In genomic region chr2:103525757-103526156, GRCh38 we compare ENCODE assay signal across 24 cellular contexts.
"Had no signal": no experiment of that assay in that cellular context is flagged by ENCODE, and none has a peak within 500 bp of the region (broad histone marks: within the 10 kb centered on the region; RNA-seq: fewer than 3 reads in every experiment).

No MANE protein-coding gene starts in this region.

- DNase-seq: dorsolateral prefrontal cortex; effector CD4-positive, alpha-beta T cell; foreskin fibroblast; gastrocnemius medialis; head of caudate nucleus; left ventricle myocardium superior; lower lobe of right lung; ovary; posterior cingulate gyrus; right lobe of liver; small intestine; stimulated activated CD4-positive, alpha-beta T cell treated with anti-CD3 and anti-CD28 coated beads, Interleukin-15, amount 100 ng/mL, for 24 hours; stimulated activated CD4-positive, alpha-beta T cell treated with anti-CD3 and anti-CD28 coated beads, Interleukin-2, amount 100 ng/mL, for 48 hours; stimulated activated naive CD4-positive, alpha-beta T cell; stimulated activated naive CD8-positive, alpha-beta T cell treated with anti-CD3 and anti-CD28 coated beads, Interleukin-15, amount 100 ng/mL, for 72 hours; thyroid gland; trophoblast cell had no signal

- H3K4me3 ChIP-seq: dorsolateral prefrontal cortex, gastrocnemius medialis, lower lobe of right lung, ovary, right lobe of liver, thyroid gland had no signal

- H3K9me3 ChIP-seq: gastrocnemius medialis, lower lobe of right lung, ovary, right lobe of liver, thyroid gland had no signal

- H3K27ac Mint-ChIP-seq: memory B cell; natural killer cell treated with Interleukin-12 subunit alpha and Interleukin-12 subunit beta and Interleukin-15 and Interleukin-18, amount 100 ng/mL, for 72 hours; stimulated activated naive CD8-positive, alpha-beta T cell treated with anti-CD3 and anti-CD28 coated beads, Interleukin-15, amount 100 ng/mL, for 72 hours had no signal

- H3K36me3 ChIP-seq: gastrocnemius medialis, lower lobe of right lung, ovary, right lobe of liver, thyroid gland had no signal

- ATAC-seq: esophagus mucosa; gastrocnemius medialis; left ventricle myocardium superior; lower lobe of right lung; natural killer cell treated with Interleukin-12 subunit alpha and Interleukin-12 subunit beta and Interleukin-15 and Interleukin-18, amount 100 ng/mL, for 72 hours; right lobe of liver; stimulated activated naive CD8-positive, alpha-beta T cell treated with anti-CD3 and anti-CD28 coated beads, Interleukin-15, amount 100 ng/mL, for 72 hours had no signal

- H3K27ac ChIP-seq: dorsolateral prefrontal cortex, epithelial cell of prostate, gastrocnemius medialis, lower lobe of right lung, ovary, right lobe of liver, thyroid gland had no signal

- H3K27me3 ChIP-seq: dorsolateral prefrontal cortex, gastrocnemius medialis, ovary, right lobe of liver, thyroid gland had no signal

- H3K4me3 Mint-ChIP-seq: memory B cell; natural killer cell treated with Interleukin-12 subunit alpha and Interleukin-12 subunit beta and Interleukin-15 and Interleukin-18, amount 100 ng/mL, for 72 hours; neural crest cell; stimulated activated naive CD8-positive, alpha-beta T cell treated with anti-CD3 and anti-CD28 coated beads, Interleukin-15, amount 100 ng/mL, for 72 hours had no signal

- H3K9me3 Mint-ChIP-seq: memory B cell had no signal

- H3K4me1 Mint-ChIP-seq: memory B cell; stimulated activated naive CD8-positive, alpha-beta T cell treated with anti-CD3 and anti-CD28 coated beads, Interleukin-15, amount 100 ng/mL, for 72 hours had no signal

- H3K4me1 ChIP-seq: gastrocnemius medialis, lower lobe of right lung, right lobe of liver, thyroid gland had no signal

- H3K27me3 Mint-ChIP-seq: memory B cell; natural killer cell treated with Interleukin-12 subunit alpha and Interleukin-12 subunit beta and Interleukin-15 and Interleukin-18, amount 100 ng/mL, for 72 hours; stimulated activated naive CD8-positive, alpha-beta T cell treated with anti-CD3 and anti-CD28 coated beads, Interleukin-15, amount 100 ng/mL, for 72 hours had no signal

- H3K36me3 Mint-ChIP-seq: memory B cell; natural killer cell treated with Interleukin-12 subunit alpha and Interleukin-12 subunit beta and Interleukin-15 and Interleukin-18, amount 100 ng/mL, for 72 hours had no signal

- FAIRE-seq: colon, keratinocyte, small intestine had no signal
